In genomic region chrX:71111141-71111843, GRCh38 we compare ENCODE assay signal across 1 cellular context.
TF ChIP-seq lines count a peak whose summit lies in the region.

IL2RG (minus strand) TSS chrX:71111577; CDS start chrX:71111539, 38 bp downstream.

TF ChIP-seq in IMR-90, 13 proteins besides CTCF, POLR2A, EP300 and RAD21 (continued from another document):
- TF ChIP-seq SMC3 (IDR thresholded peaks at IDR 0.05; ENCODE audit: low read depth, low read length), result no peak
- no peak for TF ChIP-seq USF2 (IDR thresholded peaks at IDR 0.05; ENCODE audit: low read depth, low read length)
